1 cellular context compared by ENCODE assay signal in genomic region chr15:90563460-90563859, GRCh38.
TF ChIP-seq lines count a peak whose summit lies in the region.

No MANE protein-coding gene starts in this region.

TF ChIP-seq in IMR-90, 13 proteins besides CTCF, POLR2A, EP300 and RAD21:
- TF ChIP-seq MXI1 (IDR thresholded peaks at IDR 0.05; ENCODE audit: borderline replicate concordance, low read depth, low read length) (no peak), RCOR1 (IDR thresholded peaks at IDR 0.05; ENCODE audit: insufficient replicate concordance, low read length) (no peak), MAZ (IDR thresholded peaks at IDR 0.05; ENCODE audit: borderline replicate concordance, low read depth, low read length) (no peak), NFE2L2 (IDR thresholded peaks at IDR 0.05; ENCODE audit: low read depth, low read length) (no peak)
- TF ChIP-seq, protein P1, sequence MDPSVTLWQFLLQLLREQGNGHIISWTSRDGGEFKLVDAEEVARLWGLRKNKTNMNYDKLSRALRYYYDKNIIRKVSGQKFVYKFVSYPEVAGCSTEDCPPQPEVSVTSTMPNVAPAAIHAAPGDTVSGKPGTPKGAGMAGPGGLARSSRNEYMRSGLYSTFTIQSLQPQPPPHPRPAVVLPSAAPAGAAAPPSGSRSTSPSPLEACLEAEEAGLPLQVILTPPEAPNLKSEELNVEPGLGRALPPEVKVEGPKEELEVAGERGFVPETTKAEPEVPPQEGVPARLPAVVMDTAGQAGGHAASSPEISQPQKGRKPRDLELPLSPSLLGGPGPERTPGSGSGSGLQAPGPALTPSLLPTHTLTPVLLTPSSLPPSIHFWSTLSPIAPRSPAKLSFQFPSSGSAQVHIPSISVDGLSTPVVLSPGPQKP (IDR thresholded peaks at IDR 0.05; ENCODE audit: borderline replicate concordance, low read depth, low read length) = no peak
- TF ChIP-seq, protein P2, sequence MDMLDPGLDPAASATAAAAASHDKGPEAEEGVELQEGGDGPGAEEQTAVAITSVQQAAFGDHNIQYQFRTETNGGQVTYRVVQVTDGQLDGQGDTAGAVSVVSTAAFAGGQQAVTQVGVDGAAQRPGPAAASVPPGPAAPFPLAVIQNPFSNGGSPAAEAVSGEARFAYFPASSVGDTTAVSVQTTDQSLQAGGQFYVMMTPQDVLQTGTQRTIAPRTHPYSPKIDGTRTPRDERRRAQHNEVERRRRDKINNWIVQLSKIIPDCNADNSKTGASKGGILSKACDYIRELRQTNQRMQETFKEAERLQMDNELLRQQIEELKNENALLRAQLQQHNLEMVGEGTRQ (IDR thresholded peaks at IDR 0.05; ENCODE audit: low read depth, low read length) = no peak
